Comparison of ENCODE assay signal across 8 cellular contexts in genomic region chr1:40711465-40712404, GRCh38. TPM values are rescaled to one million over a fixed set of nuclear protein-coding genes. Genes with fewer than 3 reads are reported as not detected.
DNase-seq lines count a peak whose midpoint lies in the region; ATAC-seq and TF ChIP-seq lines count a peak whose summit lies in the region.

No MANE protein-coding gene starts in this region.

- no peak for TF ChIP-seq RAD21 in neural cell (conservative IDR thresholded peaks at IDR 0.05)

- H3K9ac ChIP-seq in neural cell (ENCODE audit: low read length): no peak overlapping the region

- H3K79me2 ChIP-seq in neural cell (replicated peaks; ENCODE audit: insufficient read depth, low read length): peaks cover 72% of the 10 kb centered on the region

- H3K4me3 ChIP-seq in epithelial cell of proximal tubule (ENCODE audit: low read depth, low read length): peak overlapping the region; percentile 88
- peak overlapping the region; percentile 68 for H3K4me3 ChIP-seq in neural cell (ENCODE audit: low read length)

- TF ChIP-seq EP300 in neural cell (conservative IDR thresholded peaks at IDR 0.05; ENCODE audit: poor library complexity, severe bottlenecking): no peak

- no peaks in the 10 kb centered on the region for H3K9me3 ChIP-seq in neural cell (ENCODE audit: low read length)

- DNase-seq in NCI-H2107 treated with DMSO at 0.1 percent for 48 hours (lab: John Stamatoyannopoulos, UW; ENCODE audit: unreplicated experiment) (peak; percentile 18), NCI-H2107 (lab: John Stamatoyannopoulos, UW) (no peak), RPMI7951 (ENCODE audit: low read depth) (peak; percentile 35), epithelial cell of proximal tubule (ENCODE audit: low read depth) (no peak), sciatic nerve (ENCODE audit: low spot score) (no peak)

- ATAC-seq in HG02970 (IDR thresholded peaks at IDR 0.05; ENCODE audit: low FRiP score, unreplicated experiment): no peak
- ATAC-seq in HG03045 (IDR thresholded peaks at IDR 0.05; ENCODE audit: unreplicated experiment): no peak
- ATAC-seq in sciatic nerve: no peak

- H3K9me2 ChIP-seq in neural cell (ENCODE audit: insufficient read depth, low read length): no peaks in the 10 kb centered on the region

- intact Hi-C loops in sciatic nerve (cut with DNase I): no loop called here

- TF ChIP-seq CTCF in epithelial cell of proximal tubule (conservative IDR thresholded peaks at IDR 0.05; ENCODE audit: low read depth, low read length) (no peak), neural cell (IDR thresholded peaks at IDR 0.05; ENCODE audit: poor library complexity, severe bottlenecking) (no peak)

- peak overlapping the region; percentile 95 for H3K4me2 ChIP-seq in neural cell (ENCODE audit: low read length)

- H2AFZ ChIP-seq in neural cell (ENCODE audit: low read depth, low read length): no peak overlapping the region

- no peaks in the 10 kb centered on the region for H3K27me3 ChIP-seq in neural cell (ENCODE audit: insufficient read depth, low read depth, low read length)

- H4K20me1 ChIP-seq in neural cell (ENCODE audit: insufficient read depth): no peaks in the 10 kb centered on the region

- no peaks in the 10 kb centered on the region for H3F3A ChIP-seq in neural cell (ENCODE audit: insufficient read depth, low read length, poor library complexity, severe bottlenecking)

- no peak overlapping the region for H3K27ac ChIP-seq in neural cell (ENCODE audit: low read length)

- H3K36me3 ChIP-seq in neural cell (ENCODE audit: insufficient read depth, low read length): no peaks in the 10 kb centered on the region

TF ChIP-seq in neural cell, 6 proteins besides CTCF, POLR2A, EP300 and RAD21:
- TF ChIP-seq TAF1 (IDR thresholded peaks at IDR 0.05; ENCODE audit: low read depth) (no peak), SMC3 (conservative IDR thresholded peaks at IDR 0.05; ENCODE audit: poor library complexity) (no peak), POLR2AphosphoS5 (IDR thresholded peaks at IDR 0.05) (no peak), EZH2 (IDR thresholded peaks at IDR 0.05; ENCODE audit: borderline replicate concordance, insufficient read depth, low read length, poor library complexity, severe bottlenecking) (no peak), MXI1 (conservative IDR thresholded peaks at IDR 0.05; ENCODE audit: poor library complexity, severe bottlenecking) (no peak)

RNA-seq across cellular contexts. Expression of gene NFYC, which starts 20.2 kb away (rescaled TPM):
- 26.1 and 42.6 TPM in 2 replicates for total RNA-seq in RPMI7951 (2014; rRNA removed; shearing (Covaris generic))
- total RNA-seq in epithelial cell of proximal tubule: 42.2 and 50.5 TPM in 2 replicates
- polyA plus RNA-seq in neural cell: 66.0 and 78.8 TPM in 2 replicates
- 67.4 and 71.7 TPM in 2 replicates for polyA minus RNA-seq in neural cell
- 46.7 TPM for total RNA-seq in sciatic nerve

RNA-seq across cellular contexts. Expression of gene RIMS3, which starts 46.3 kb away (rescaled TPM):
- total RNA-seq in RPMI7951 (2014; rRNA removed; shearing (Covaris generic)): 0.84 and 2.1 TPM in 2 replicates
- total RNA-seq in epithelial cell of proximal tubule (1.8 and 4.2 TPM in 2 replicates), sciatic nerve (8.7 TPM)
- polyA plus RNA-seq in neural cell: 31.6 and 36.9 TPM in 2 replicates
- polyA minus RNA-seq in neural cell: 52.1 and 54.1 TPM in 2 replicates

Comparison
In these comparisons a context has a peak if more than half of its experiments do, and no peak if none do; other contexts are left out.
1. DNase-seq: peak in NCI-H2107 treated with DMSO at 0.1 percent for 48 hours (single experiment) and RPMI7951 (single experiment); none in NCI-H2107 (single experiment), epithelial cell of proximal tubule (single experiment) and sciatic nerve (single experiment).